12 cellular contexts compared by ENCODE assay signal in genomic region chr18:74283255-74283554, GRCh38. TPM values are rescaled to one million over a fixed set of nuclear protein-coding genes. Genes with fewer than 3 reads are reported as not detected.
DNase-seq lines count a peak whose midpoint lies in the region; TF ChIP-seq lines count a peak whose summit lies in the region.
"Had no signal": no experiment of that assay in that cellular context is flagged by ENCODE, and none has a peak within 500 bp of the region (broad histone marks: within the 10 kb centered on the region; RNA-seq: fewer than 3 reads in every experiment).

No MANE protein-coding gene starts in this region.

- peak overlapping the region; percentile 56 for H3K27ac Mint-ChIP-seq in endodermal cell

- H3K9ac ChIP-seq in BLaER1 (no peak overlapping the region), endodermal cell (ENCODE audit: extremely low read depth, low read length, poor library complexity, severe bottlenecking) (no peak overlapping the region), parathyroid adenoma (no peak overlapping the region)

- H4K20me1 ChIP-seq in BLaER1, result no peaks in the 10 kb centered on the region

- no peaks in the 10 kb centered on the region for H3K9me3 ChIP-seq in BLaER1
- no peaks in the 10 kb centered on the region for H3K9me3 ChIP-seq in endodermal cell (ENCODE audit: control insufficient read depth, low read length)
- H3K9me3 ChIP-seq in parathyroid adenoma (ENCODE audit: control insufficient read depth, low read length), result no peaks in the 10 kb centered on the region
- H3K9me3 ChIP-seq: mucosa of descending colon had no signal

- no peak for TF ChIP-seq CTCF in endodermal cell (conservative IDR thresholded peaks at IDR 0.05)
- no peak for TF ChIP-seq CTCF in parathyroid adenoma (IDR thresholded peaks at IDR 0.05)

- H2AFZ ChIP-seq in parathyroid adenoma, result no peak overlapping the region

- DNase-seq in HT-29 (ENCODE audit: low spot score), result peak; percentile 23
- no peak for DNase-seq in endodermal cell
- no peak for DNase-seq in hypothalamus (lab: John Stamatoyannopoulos, UW)
- DNase-seq in GM19240 (ENCODE audit: insufficient read length, low spot score), result no peak
- no peak for DNase-seq in HPDE6-E6E7 (ENCODE audit: extremely low spot score)
- DNase-seq in LoVo (ENCODE audit: low spot score), result no peak
- DNase-seq: COR-L47, Kasumi-1, mucosa of descending colon had no signal

- H3K36me3 ChIP-seq in BLaER1 (0 out of 2 replicates have a peak, but pooled peaks cover 4% of the 10 kb centered on the region), endodermal cell (ENCODE audit: control insufficient read depth, insufficient read depth, low read length) (no peaks in the 10 kb centered on the region), parathyroid adenoma (ENCODE audit: control insufficient read depth, insufficient read depth, low read length) (no peaks in the 10 kb centered on the region)

- H3K4me2 ChIP-seq in BLaER1 (peak overlapping the region; percentile 89), parathyroid adenoma (ENCODE audit: low read length) (peak overlapping the region; percentile 54)

- H3K27me3 Mint-ChIP-seq in endodermal cell (ENCODE audit: insufficient read depth), result no peaks in the 10 kb centered on the region

- H3K4me1 Mint-ChIP-seq in endodermal cell, result peaks cover 56% of the 10 kb centered on the region

- peaks cover 33% of the 10 kb centered on the region for H3K4me1 ChIP-seq in BLaER1
- no peaks in the 10 kb centered on the region for H3K4me1 ChIP-seq in endodermal cell (ENCODE audit: control insufficient read depth, insufficient read depth, low read length)
- peaks cover 50% of the 10 kb centered on the region for H3K4me1 ChIP-seq in parathyroid adenoma

- peak overlapping the region; percentile 31 for H3K4me3 Mint-ChIP-seq in endodermal cell

- H3K27ac ChIP-seq in BLaER1 (peak overlapping the region; percentile 72; the same call in 1 of the 2 replicates), endodermal cell (ENCODE audit: low read depth, low read length) (no peak overlapping the region), parathyroid adenoma (peak overlapping the region; percentile 74)

- peaks cover 37% of the 10 kb centered on the region for H3K79me2 ChIP-seq in parathyroid adenoma

- no peaks in the 10 kb centered on the region for H3K9me3 Mint-ChIP-seq in endodermal cell

- no peaks in the 10 kb centered on the region for H3K27me3 ChIP-seq in BLaER1
- H3K27me3 ChIP-seq in endodermal cell (ENCODE audit: control insufficient read depth, insufficient read depth, low read length, poor library complexity, severe bottlenecking), result no peaks in the 10 kb centered on the region
- no peaks in the 10 kb centered on the region for H3K27me3 ChIP-seq in parathyroid adenoma (ENCODE audit: control insufficient read depth, insufficient read depth, low read length)

- peaks cover 2% of the 10 kb centered on the region for H3K36me3 Mint-ChIP-seq in endodermal cell (ENCODE audit: low read depth)

- WGBS in endodermal cell (ENCODE audit: insufficient coverage in 1 of 2, insufficient read length in 1 of 2), 2 experiments, result 78 to 100% methylated on average over 1 to 5 of the region's 5 CpGs

- H3K4me3 ChIP-seq in BLaER1 (no peak overlapping the region), endodermal cell (ENCODE audit: low read length) (no peak overlapping the region), parathyroid adenoma (ENCODE audit: low read depth, low read length) (no peak overlapping the region)
- H3K4me3 ChIP-seq: mucosa of descending colon had no signal

RNA-seq across cellular contexts. Expression of gene CYB5A, which starts 8.6 kb away (rescaled TPM):
- 130 and 133 TPM in 2 replicates for total RNA-seq in HT-29 (2014; rRNA removed; shearing (Covaris generic))
- total RNA-seq in endodermal cell, result 100 to 1,000 TPM in 1 of 2 donors, 10 to 100 TPM in 1; 72.6 to 124 TPM
- polyA plus RNA-seq in endodermal cell (2013, experiment 1 of 2), result 63.3 TPM
- 48.4 TPM for polyA plus RNA-seq in endodermal cell (2013, experiment 2 of 2)

RNA-seq across cellular contexts. Expression of gene C18orf63, which starts 32.4 kb away (rescaled TPM):
- not detected in 2 replicates for total RNA-seq in HT-29 (2014; rRNA removed; shearing (Covaris generic))
- total RNA-seq in endodermal cell, result not detected
- polyA plus RNA-seq in endodermal cell (2013, experiment 1 of 2), result not detected
- polyA plus RNA-seq in endodermal cell (2013, experiment 2 of 2), result not detected
- total RNA-seq: mucosa of descending colon, right cardiac atrium had no signal
- polyA plus RNA-seq: right cardiac atrium had no signal
